19 cellular contexts compared by ENCODE assay signal in genomic region chr1:204224655-204225054, GRCh38. TPM values are rescaled to one million over a fixed set of nuclear protein-coding genes. Genes with fewer than 3 reads are reported as not detected.
"Had no signal": no experiment of that assay in that cellular context is flagged by ENCODE, and none has a peak within 500 bp of the region (broad histone marks: within the 10 kb centered on the region; RNA-seq: fewer than 3 reads in every experiment).

No MANE protein-coding gene starts in this region.

- H3K9me3 ChIP-seq: gastrocnemius medialis, heart right ventricle, mucosa of descending colon, thyroid gland had no signal

- H3K79me2 ChIP-seq: parathyroid adenoma had no signal

- H3K27ac ChIP-seq: gastrocnemius medialis, heart right ventricle, parathyroid adenoma, thyroid gland had no signal

- H3K27me3 ChIP-seq: gastrocnemius medialis, heart right ventricle, thyroid gland had no signal

- H3K9ac ChIP-seq: parathyroid adenoma had no signal

- H3K36me3 ChIP-seq: gastrocnemius medialis, thyroid gland had no signal

- DNase-seq: activated CD4-positive, alpha-beta T cell treated with anti-CD3 and anti-CD28 coated beads for 4 hours; activated CD8-positive, alpha-beta memory T cell treated with anti-CD3 and anti-CD28 coated beads, Interleukin-2, amount 50 U/mL, for 4 hours; activated CD8-positive, alpha-beta T cell treated with anti-CD3 and anti-CD28 coated beads, Interleukin-2, amount 10 ng/mL, durations not matched to agents 7 days and 5 days; activated gamma-delta T cell; activated T-cell treated with anti-CD3 and anti-CD28 coated beads, Interleukin-2, amount 50 U/mL, for 48 hours; cerebellar nuclear complex; effector memory CD4-positive, alpha-beta T cell; gastrocnemius medialis; heart right ventricle; mucosa of descending colon; naive thymus-derived CD4-positive, alpha-beta T cell; stimulated activated CD4-positive, alpha-beta T cell treated with anti-CD3 and anti-CD28 coated beads, Interleukin-2, amount 100 ng/mL, for 48 hours; T-cell; T1000; thyroid gland had no signal

- H2AFZ ChIP-seq: parathyroid adenoma had no signal

- H3K4me3 ChIP-seq: gastrocnemius medialis, heart right ventricle, mucosa of descending colon, thyroid gland had no signal

- H3K4me1 ChIP-seq: gastrocnemius medialis, parathyroid adenoma, thyroid gland had no signal

RNA-seq across cellular contexts. Expression of gene GOLT1A, which starts 10.9 kb away (rescaled TPM):
- total RNA-seq: activated CD8-positive, alpha-beta T cell treated with anti-CD3 and anti-CD28 coated beads, Interleukin-2, amount 10 ng/mL, durations not matched to agents 7 days and 5 days; heart right ventricle; naive thymus-derived CD4-positive, alpha-beta T cell had no signal

RNA-seq across cellular contexts. Expression of gene KISS1, which starts 28.4 kb away (rescaled TPM):
- total RNA-seq: activated CD8-positive, alpha-beta T cell treated with anti-CD3 and anti-CD28 coated beads, Interleukin-2, amount 10 ng/mL, durations not matched to agents 7 days and 5 days; gastrocnemius medialis; heart right ventricle; T-cell; thyroid gland; urinary bladder had no signal
- polyA plus RNA-seq: heart right ventricle; naive thymus-derived CD4-positive, alpha-beta T cell had no signal

RNA-seq across cellular contexts. Expression of gene REN, which starts 58.5 kb away (rescaled TPM):
- total RNA-seq: activated CD8-positive, alpha-beta T cell treated with anti-CD3 and anti-CD28 coated beads, Interleukin-2, amount 10 ng/mL, durations not matched to agents 7 days and 5 days; activated naive CD4-positive, alpha-beta T cell treated with anti-CD3 and anti-CD28 coated beads, Interleukin-2, amount 50 U/mL, for 72 hours; heart right ventricle; naive thymus-derived CD4-positive, alpha-beta T cell; T-cell; thyroid gland; WTC11 had no signal
- polyA plus RNA-seq: heart right ventricle; naive thymus-derived CD4-positive, alpha-beta T cell had no signal
